In genomic region chr10:119028900-119029612, GRCh38 we compare ENCODE assay signal across 1 cellular context.
TF ChIP-seq lines count a peak whose summit lies in the region.

No MANE protein-coding gene starts in this region.

TF ChIP-seq in HepG2, 621 proteins besides CTCF, POLR2A, EP300 and RAD21 (continued from another document):
- no peak for TF ChIP-seq NFIB (CRISPR knock-in tag; IDR thresholded peaks at IDR 0.05; ENCODE audit: borderline replicate concordance)
- TF ChIP-seq NKX3-1 (CRISPR knock-in tag; IDR thresholded peaks at IDR 0.05), result no peak
- no peak for TF ChIP-seq ZNF556 (CRISPR knock-in tag; IDR thresholded peaks at IDR 0.05; ENCODE audit: borderline replicate concordance)
- TF ChIP-seq, protein P1, sequence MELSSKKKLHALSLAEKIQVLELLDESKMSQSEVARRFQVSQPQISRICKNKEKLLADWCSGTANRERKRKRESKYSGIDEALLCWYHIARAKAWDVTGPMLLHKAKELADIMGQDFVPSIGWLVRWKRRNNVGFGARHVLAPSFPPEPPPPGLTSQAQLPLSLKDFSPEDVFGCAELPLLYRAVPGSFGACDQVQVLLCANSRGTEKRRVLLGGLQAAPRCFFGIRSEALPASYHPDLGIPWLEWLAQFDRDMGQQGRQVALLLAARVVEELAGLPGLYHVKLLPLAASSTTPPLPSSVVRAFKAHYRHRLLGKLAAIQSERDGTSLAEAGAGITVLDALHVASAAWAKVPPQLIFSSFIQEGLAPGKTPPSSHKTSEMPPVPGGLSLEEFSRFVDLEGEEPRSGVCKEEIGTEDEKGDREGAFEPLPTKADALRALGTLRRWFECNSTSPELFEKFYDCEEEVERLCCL (CRISPR knock-in tag; IDR thresholded peaks at IDR 0.05; ENCODE audit: borderline replicate concordance), result no peak
- TF ChIP-seq SAFB2 (CRISPR knock-in tag; IDR thresholded peaks at IDR 0.05; ENCODE audit: borderline replicate concordance, low read depth), result no peak; the same call in 1 of the 2 replicates
- no peak for TF ChIP-seq ZNF30 (CRISPR knock-in tag; IDR thresholded peaks at IDR 0.05)
- TF ChIP-seq ZNF263 (CRISPR knock-in tag; IDR thresholded peaks at IDR 0.05), result peak; percentile 91
- TF ChIP-seq SRY (CRISPR knock-in tag; IDR thresholded peaks at IDR 0.05), result no peak
- TF ChIP-seq RFXAP (CRISPR knock-in tag; IDR thresholded peaks at IDR 0.05; ENCODE audit: borderline replicate concordance), result peak; percentile 74; the same call in 1 of the 2 replicates
- TF ChIP-seq, protein P2, sequence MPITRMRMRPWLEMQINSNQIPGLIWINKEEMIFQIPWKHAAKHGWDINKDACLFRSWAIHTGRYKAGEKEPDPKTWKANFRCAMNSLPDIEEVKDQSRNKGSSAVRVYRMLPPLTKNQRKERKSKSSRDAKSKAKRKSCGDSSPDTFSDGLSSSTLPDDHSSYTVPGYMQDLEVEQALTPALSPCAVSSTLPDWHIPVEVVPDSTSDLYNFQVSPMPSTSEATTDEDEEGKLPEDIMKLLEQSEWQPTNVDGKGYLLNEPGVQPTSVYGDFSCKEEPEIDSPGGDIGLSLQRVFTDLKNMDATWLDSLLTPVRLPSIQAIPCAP (CRISPR knock-in tag; IDR thresholded peaks at IDR 0.05; ENCODE audit: low read depth), result no peak
- TF ChIP-seq, protein P3, sequence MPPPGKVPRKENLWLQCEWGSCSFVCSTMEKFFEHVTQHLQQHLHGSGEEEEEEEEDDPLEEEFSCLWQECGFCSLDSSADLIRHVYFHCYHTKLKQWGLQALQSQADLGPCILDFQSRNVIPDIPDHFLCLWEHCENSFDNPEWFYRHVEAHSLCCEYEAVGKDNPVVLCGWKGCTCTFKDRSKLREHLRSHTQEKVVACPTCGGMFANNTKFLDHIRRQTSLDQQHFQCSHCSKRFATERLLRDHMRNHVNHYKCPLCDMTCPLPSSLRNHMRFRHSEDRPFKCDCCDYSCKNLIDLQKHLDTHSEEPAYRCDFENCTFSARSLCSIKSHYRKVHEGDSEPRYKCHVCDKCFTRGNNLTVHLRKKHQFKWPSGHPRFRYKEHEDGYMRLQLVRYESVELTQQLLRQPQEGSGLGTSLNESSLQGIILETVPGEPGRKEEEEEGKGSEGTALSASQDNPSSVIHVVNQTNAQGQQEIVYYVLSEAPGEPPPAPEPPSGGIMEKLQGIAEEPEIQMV (CRISPR knock-in tag; IDR thresholded peaks at IDR 0.05; ENCODE audit: low read depth), result no peak
- TF ChIP-seq ZNF317 (CRISPR knock-in tag; IDR thresholded peaks at IDR 0.05), result 0 out of 2 replicates have a peak, but pooled peaks have one; percentile 21
- no peak for TF ChIP-seq U2AF2 (IDR thresholded peaks at IDR 0.05; ENCODE audit: low read depth, low read length)
- 0 out of 2 replicates have a peak, but pooled peaks have one; percentile 42 for TF ChIP-seq TAF1 (CRISPR knock-in tag; IDR thresholded peaks at IDR 0.05)
- TF ChIP-seq SMAD1 (CRISPR knock-in tag; IDR thresholded peaks at IDR 0.05; ENCODE audit: borderline replicate concordance, low read depth), result 0 out of 2 replicates have a peak, but pooled peaks have one; percentile 43
- TF ChIP-seq ZNF232 (CRISPR knock-in tag; IDR thresholded peaks at IDR 0.05; ENCODE audit: borderline replicate concordance), result no peak
- no peak for TF ChIP-seq TCF12 (IDR thresholded peaks at IDR 0.05)
- TF ChIP-seq TCF12 (CRISPR knock-in tag; IDR thresholded peaks at IDR 0.05), result no peak
- no peak for TF ChIP-seq PAX8 (CRISPR knock-in tag; IDR thresholded peaks at IDR 0.05; ENCODE audit: borderline replicate concordance)
- no peak for TF ChIP-seq FOXP1 (IDR thresholded peaks at IDR 0.05)
- TF ChIP-seq FOXP1 (CRISPR knock-in tag; IDR thresholded peaks at IDR 0.05), result no peak
- TF ChIP-seq RXRA (CRISPR knock-in tag; IDR thresholded peaks at IDR 0.05), result no peak
- no peak for TF ChIP-seq ARID2 (CRISPR knock-in tag; IDR thresholded peaks at IDR 0.05; ENCODE audit: borderline replicate concordance)
- TF ChIP-seq, protein P4, sequence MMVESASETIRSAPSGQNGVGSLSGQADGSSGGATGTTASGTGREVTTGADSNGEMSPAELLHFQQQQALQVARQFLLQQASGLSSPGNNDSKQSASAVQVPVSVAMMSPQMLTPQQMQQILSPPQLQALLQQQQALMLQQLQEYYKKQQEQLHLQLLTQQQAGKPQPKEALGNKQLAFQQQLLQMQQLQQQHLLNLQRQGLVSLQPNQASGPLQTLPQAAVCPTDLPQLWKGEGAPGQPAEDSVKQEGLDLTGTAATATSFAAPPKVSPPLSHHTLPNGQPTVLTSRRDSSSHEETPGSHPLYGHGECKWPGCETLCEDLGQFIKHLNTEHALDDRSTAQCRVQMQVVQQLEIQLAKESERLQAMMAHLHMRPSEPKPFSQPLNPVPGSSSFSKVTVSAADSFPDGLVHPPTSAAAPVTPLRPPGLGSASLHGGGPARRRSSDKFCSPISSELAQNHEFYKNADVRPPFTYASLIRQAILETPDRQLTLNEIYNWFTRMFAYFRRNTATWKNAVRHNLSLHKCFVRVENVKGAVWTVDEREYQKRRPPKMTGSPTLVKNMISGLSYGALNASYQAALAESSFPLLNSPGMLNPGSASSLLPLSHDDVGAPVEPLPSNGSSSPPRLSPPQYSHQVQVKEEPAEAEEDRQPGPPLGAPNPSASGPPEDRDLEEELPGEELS (CRISPR knock-in tag; IDR thresholded peaks at IDR 0.05), result no peak; the same call in 1 of the 2 replicates
- no peak for TF ChIP-seq HNRNPH1 (optimal IDR thresholded peaks at IDR 0.05; ENCODE audit: low read depth, low read length)
- TF ChIP-seq, protein P5, sequence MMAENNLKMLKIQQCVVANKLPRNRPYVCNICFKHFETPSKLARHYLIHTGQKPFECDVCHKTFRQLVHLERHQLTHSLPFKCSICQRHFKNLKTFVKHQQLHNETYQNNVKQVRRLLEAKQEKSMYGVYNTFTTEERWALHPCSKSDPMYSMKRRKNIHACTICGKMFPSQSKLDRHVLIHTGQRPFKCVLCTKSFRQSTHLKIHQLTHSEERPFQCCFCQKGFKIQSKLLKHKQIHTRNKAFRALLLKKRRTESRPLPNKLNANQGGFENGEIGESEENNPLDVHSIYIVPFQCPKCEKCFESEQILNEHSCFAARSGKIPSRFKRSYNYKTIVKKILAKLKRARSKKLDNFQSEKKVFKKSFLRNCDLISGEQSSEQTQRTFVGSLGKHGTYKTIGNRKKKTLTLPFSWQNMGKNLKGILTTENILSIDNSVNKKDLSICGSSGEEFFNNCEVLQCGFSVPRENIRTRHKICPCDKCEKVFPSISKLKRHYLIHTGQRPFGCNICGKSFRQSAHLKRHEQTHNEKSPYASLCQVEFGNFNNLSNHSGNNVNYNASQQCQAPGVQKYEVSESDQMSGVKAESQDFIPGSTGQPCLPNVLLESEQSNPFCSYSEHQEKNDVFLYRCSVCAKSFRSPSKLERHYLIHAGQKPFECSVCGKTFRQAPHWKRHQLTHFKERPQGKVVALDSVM (CRISPR knock-in tag; IDR thresholded peaks at IDR 0.05), result no peak
- peak; percentile 57; the same call in 1 of the 2 replicates for TF ChIP-seq ZNF225 (CRISPR knock-in tag; IDR thresholded peaks at IDR 0.05)
- no peak for TF ChIP-seq HMG20B (CRISPR knock-in tag; conservative IDR thresholded peaks at IDR 0.05)
- peak; percentile 45; the same call in 1 of the 2 replicates for TF ChIP-seq KDM5B (CRISPR knock-in tag; IDR thresholded peaks at IDR 0.05; ENCODE audit: borderline replicate concordance)
- TF ChIP-seq, protein P6, sequence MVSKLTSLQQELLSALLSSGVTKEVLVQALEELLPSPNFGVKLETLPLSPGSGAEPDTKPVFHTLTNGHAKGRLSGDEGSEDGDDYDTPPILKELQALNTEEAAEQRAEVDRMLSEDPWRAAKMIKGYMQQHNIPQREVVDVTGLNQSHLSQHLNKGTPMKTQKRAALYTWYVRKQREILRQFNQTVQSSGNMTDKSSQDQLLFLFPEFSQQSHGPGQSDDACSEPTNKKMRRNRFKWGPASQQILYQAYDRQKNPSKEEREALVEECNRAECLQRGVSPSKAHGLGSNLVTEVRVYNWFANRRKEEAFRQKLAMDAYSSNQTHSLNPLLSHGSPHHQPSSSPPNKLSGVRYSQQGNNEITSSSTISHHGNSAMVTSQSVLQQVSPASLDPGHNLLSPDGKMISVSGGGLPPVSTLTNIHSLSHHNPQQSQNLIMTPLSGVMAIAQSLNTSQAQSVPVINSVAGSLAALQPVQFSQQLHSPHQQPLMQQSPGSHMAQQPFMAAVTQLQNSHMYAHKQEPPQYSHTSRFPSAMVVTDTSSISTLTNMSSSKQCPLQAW (CRISPR knock-in tag; IDR thresholded peaks at IDR 0.05), result peak; percentile 34; the same call in 1 of the 2 replicates
TF ChIP-seq in HepG2: peak in this region for 88.
